Comparison of ENCODE assay signal across 19 cellular contexts in the genomic region with DNA sequence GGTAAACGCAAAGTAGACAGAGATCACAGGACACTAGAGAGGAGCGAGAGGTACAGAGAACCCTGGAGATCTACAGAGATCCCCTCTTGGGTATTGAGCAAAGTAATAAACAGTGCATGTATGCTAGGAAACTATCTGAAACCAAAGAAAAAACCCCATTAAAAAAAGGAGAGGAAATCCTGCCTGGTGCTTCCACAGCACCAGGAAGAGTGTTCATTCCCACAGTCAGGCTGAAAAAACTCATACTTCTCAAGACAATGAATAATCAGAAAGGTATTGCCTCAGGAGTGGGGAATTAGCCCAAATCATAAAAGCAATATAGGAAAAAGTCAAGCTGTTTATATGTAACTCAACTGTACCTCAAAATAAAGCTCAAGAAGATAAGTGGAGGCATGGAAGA.
"Had no signal": no experiment of that assay in that cellular context is flagged by ENCODE, and none has a peak within 500 bp of the region (broad histone marks: within the 10 kb centered on the region; RNA-seq: fewer than 3 reads in every experiment).

No MANE protein-coding gene starts in this region.

- H3K36me3 ChIP-seq: prostate gland had no signal

- H3K4me2 ChIP-seq: hepatocyte had no signal

- H3K4me1 Mint-ChIP-seq: activated CD4-positive, alpha-beta memory T cell treated with anti-CD3 and anti-CD28 coated beads, Interleukin-2, amount 10 ng/mL, durations not matched to agents 7 days and 5 days; activated CD8-positive, alpha-beta memory T cell treated with anti-CD3 and anti-CD28 coated beads, Interleukin-2, amount 10 ng/mL, durations not matched to agents 7 days and 5 days; central memory CD8-positive, alpha-beta T cell had no signal

- H3K4me3 Mint-ChIP-seq: activated CD4-positive, alpha-beta memory T cell treated with anti-CD3 and anti-CD28 coated beads, Interleukin-2, amount 10 ng/mL, durations not matched to agents 7 days and 5 days; activated CD8-positive, alpha-beta memory T cell treated with anti-CD3 and anti-CD28 coated beads, Interleukin-2, amount 10 ng/mL, durations not matched to agents 7 days and 5 days; activated naive CD8-positive, alpha-beta T cell treated with anti-CD3 and anti-CD28 coated beads, Interleukin-2, amount 10 ng/mL, durations not matched to agents 7 days and 5 days; central memory CD8-positive, alpha-beta T cell had no signal

- DNase-seq: activated CD4-positive, alpha-beta memory T cell treated with anti-CD3 and anti-CD28 coated beads, Interleukin-2, amount 10 ng/mL, durations not matched to agents 7 days and 5 days; activated CD4-positive, alpha-beta T cell treated with anti-CD3 and anti-CD28 coated beads for 48 hours; activated CD4-positive, CD25-positive, alpha-beta regulatory T cell; activated CD8-positive, alpha-beta memory T cell treated with anti-CD3 and anti-CD28 coated beads, Interleukin-2, amount 10 ng/mL, durations not matched to agents 7 days and 5 days; activated naive CD4-positive, alpha-beta T cell; activated naive CD8-positive, alpha-beta T cell treated with anti-CD3 and anti-CD28 coated beads, Interleukin-2, amount 10 ng/mL, durations not matched to agents 7 days and 5 days; brain microvascular endothelial cell; effector CD4-positive, alpha-beta T cell; right cardiac atrium; small intestine; stimulated activated CD4-positive, alpha-beta T cell treated with anti-CD3 and anti-CD28 coated beads, Interleukin-4, amount 100 ng/mL, for 1 hour; stomach; trophoblast cell had no signal

- H3K9me3 Mint-ChIP-seq: activated CD4-positive, alpha-beta memory T cell treated with anti-CD3 and anti-CD28 coated beads, Interleukin-2, amount 10 ng/mL, durations not matched to agents 7 days and 5 days; activated naive CD8-positive, alpha-beta T cell treated with anti-CD3 and anti-CD28 coated beads, Interleukin-2, amount 10 ng/mL, durations not matched to agents 7 days and 5 days; central memory CD8-positive, alpha-beta T cell had no signal

- H3K27me3 Mint-ChIP-seq: activated CD4-positive, alpha-beta memory T cell treated with anti-CD3 and anti-CD28 coated beads, Interleukin-2, amount 10 ng/mL, durations not matched to agents 7 days and 5 days; activated CD8-positive, alpha-beta memory T cell treated with anti-CD3 and anti-CD28 coated beads, Interleukin-2, amount 10 ng/mL, durations not matched to agents 7 days and 5 days; activated naive CD8-positive, alpha-beta T cell treated with anti-CD3 and anti-CD28 coated beads, Interleukin-2, amount 10 ng/mL, durations not matched to agents 7 days and 5 days; central memory CD8-positive, alpha-beta T cell had no signal

- H3K27ac ChIP-seq: brain microvascular endothelial cell, coronary artery, hepatocyte, prostate gland, stomach, vagina had no signal

- H3K27me3 ChIP-seq: brain microvascular endothelial cell, hepatocyte, stomach, vagina had no signal

- H3K4me1 ChIP-seq: prostate gland, stomach, vagina had no signal

- H3K27ac Mint-ChIP-seq: activated CD4-positive, alpha-beta memory T cell treated with anti-CD3 and anti-CD28 coated beads, Interleukin-2, amount 10 ng/mL, durations not matched to agents 7 days and 5 days; activated CD8-positive, alpha-beta memory T cell treated with anti-CD3 and anti-CD28 coated beads, Interleukin-2, amount 10 ng/mL, durations not matched to agents 7 days and 5 days; activated naive CD8-positive, alpha-beta T cell treated with anti-CD3 and anti-CD28 coated beads, Interleukin-2, amount 10 ng/mL, durations not matched to agents 7 days and 5 days had no signal

- H3K9me3 ChIP-seq: prostate gland, stomach, vagina had no signal

- H3K4me3 ChIP-seq: coronary artery, hepatocyte, lung, prostate gland, stomach, vagina had no signal
